In the genomic region with DNA sequence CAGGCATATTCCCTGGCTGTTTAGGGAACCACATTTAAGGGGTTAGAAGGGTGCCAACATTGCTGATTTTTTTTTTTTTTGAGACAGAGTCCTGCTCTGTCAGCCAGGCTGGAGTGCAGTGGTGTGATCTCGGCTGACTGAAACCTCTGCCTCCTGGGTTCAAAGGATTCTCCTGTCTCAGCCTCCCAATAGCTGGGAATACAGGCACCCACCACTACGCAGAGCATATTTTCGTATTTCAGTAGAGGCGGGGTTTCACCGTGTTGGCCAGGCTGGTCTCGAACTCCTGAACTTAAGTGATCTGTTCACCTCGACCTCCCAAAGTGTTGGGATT, we compare ENCODE assay signal across 2 cellular contexts.
TF ChIP-seq lines count a peak whose summit lies in the region.

No MANE protein-coding gene starts in this region.

TF ChIP-seq in GM23338, 12 proteins besides CTCF, POLR2A, EP300 and RAD21 (continues in another document):
- no peak for TF ChIP-seq ZNF331 (CRISPR knock-in tag; IDR thresholded peaks at IDR 0.05; ENCODE audit: low read depth)
- TF ChIP-seq STAT1 (IDR thresholded peaks at IDR 0.05; ENCODE audit: unreplicated experiment) = no peak
- TF ChIP-seq ETS1 (IDR thresholded peaks at IDR 0.05) = no peak
- no peak for TF ChIP-seq POLR2AphosphoS5 (IDR thresholded peaks at IDR 0.05; ENCODE audit: low read depth)
- no peak for TF ChIP-seq EZH2phosphoT487 (IDR thresholded peaks at IDR 0.05; ENCODE audit: unreplicated experiment)
- no peak for TF ChIP-seq JUNB (IDR thresholded peaks at IDR 0.05; ENCODE audit: unreplicated experiment)
- TF ChIP-seq, protein P1, sequence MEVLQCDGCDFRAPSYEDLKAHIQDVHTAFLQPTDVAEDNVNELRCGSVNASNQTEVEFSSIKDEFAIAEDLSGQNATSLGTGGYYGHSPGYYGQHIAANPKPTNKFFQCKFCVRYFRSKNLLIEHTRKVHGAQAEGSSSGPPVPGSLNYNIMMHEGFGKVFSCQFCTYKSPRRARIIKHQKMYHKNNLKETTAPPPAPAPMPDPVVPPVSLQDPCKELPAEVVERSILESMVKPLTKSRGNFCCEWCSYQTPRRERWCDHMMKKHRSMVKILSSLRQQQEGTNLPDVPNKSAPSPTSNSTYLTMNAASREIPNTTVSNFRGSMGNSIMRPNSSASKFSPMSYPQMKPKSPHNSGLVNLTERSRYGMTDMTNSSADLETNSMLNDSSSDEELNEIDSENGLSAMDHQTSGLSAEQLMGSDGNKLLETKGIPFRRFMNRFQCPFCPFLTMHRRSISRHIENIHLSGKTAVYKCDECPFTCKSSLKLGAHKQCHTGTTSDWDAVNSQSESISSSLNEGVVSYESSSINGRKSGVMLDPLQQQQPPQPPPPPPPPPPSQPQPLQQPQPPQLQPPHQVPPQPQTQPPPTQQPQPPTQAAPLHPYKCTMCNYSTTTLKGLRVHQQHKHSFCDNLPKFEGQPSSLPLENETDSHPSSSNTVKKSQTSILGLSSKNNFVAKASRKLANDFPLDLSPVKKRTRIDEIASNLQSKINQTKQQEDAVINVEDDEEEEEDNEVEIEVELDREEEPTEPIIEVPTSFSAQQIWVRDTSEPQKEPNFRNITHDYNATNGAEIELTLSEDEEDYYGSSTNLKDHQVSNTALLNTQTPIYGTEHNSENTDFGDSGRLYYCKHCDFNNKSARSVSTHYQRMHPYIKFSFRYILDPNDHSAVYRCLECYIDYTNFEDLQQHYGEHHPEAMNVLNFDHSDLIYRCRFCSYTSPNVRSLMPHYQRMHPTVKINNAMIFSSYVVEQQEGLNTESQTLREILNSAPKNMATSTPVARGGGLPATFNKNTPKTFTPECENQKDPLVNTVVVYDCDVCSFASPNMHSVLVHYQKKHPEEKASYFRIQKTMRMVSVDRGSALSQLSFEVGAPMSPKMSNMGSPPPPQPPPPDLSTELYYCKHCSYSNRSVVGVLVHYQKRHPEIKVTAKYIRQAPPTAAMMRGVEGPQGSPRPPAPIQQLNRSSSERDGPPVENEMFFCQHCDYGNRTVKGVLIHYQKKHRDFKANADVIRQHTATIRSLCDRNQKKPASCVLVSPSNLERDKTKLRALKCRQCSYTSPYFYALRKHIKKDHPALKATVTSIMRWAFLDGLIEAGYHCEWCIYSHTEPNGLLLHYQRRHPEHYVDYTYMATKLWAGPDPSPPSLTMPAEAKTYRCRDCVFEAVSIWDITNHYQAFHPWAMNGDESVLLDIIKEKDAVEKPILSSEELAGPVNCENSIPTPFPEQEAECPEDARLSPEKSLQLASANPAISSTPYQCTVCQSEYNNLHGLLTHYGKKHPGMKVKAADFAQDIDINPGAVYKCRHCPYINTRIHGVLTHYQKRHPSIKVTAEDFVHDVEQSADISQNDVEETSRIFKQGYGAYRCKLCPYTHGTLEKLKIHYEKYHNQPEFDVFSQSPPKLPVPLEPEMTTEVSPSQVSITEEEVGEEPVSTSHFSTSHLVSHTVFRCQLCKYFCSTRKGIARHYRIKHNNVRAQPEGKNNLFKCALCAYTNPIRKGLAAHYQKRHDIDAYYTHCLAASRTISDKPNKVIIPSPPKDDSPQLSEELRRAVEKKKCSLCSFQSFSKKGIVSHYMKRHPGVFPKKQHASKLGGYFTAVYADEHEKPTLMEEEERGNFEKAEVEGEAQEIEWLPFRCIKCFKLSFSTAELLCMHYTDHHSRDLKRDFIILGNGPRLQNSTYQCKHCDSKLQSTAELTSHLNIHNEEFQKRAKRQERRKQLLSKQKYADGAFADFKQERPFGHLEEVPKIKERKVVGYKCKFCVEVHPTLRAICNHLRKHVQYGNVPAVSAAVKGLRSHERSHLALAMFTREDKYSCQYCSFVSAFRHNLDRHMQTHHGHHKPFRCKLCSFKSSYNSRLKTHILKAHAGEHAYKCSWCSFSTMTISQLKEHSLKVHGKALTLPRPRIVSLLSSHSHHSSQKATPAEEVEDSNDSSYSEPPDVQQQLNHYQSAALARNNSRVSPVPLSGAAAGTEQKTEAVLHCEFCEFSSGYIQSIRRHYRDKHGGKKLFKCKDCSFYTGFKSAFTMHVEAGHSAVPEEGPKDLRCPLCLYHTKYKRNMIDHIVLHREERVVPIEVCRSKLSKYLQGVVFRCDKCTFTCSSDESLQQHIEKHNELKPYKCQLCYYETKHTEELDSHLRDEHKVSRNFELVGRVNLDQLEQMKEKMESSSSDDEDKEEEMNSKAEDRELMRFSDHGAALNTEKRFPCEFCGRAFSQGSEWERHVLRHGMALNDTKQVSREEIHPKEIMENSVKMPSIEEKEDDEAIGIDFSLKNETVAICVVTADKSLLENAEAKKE (CRISPR knock-in tag; IDR thresholded peaks at IDR 0.05) = no peak
- no peak for TF ChIP-seq EZH2 (IDR thresholded peaks at IDR 0.05; ENCODE audit: low read depth, unreplicated experiment)
- TF ChIP-seq CREB1 (CRISPR knock-in tag; IDR thresholded peaks at IDR 0.05; ENCODE audit: low read depth) = no peak
- TF ChIP-seq NANOG (IDR thresholded peaks at IDR 0.05; ENCODE audit: borderline replicate concordance) = no peak
- TF ChIP-seq ZNF114 (CRISPR knock-in tag; IDR thresholded peaks at IDR 0.05) = no peak

TF ChIP-seq in HepG2, 621 proteins besides CTCF, POLR2A, EP300 and RAD21:
- TF ChIP-seq, protein P2, sequence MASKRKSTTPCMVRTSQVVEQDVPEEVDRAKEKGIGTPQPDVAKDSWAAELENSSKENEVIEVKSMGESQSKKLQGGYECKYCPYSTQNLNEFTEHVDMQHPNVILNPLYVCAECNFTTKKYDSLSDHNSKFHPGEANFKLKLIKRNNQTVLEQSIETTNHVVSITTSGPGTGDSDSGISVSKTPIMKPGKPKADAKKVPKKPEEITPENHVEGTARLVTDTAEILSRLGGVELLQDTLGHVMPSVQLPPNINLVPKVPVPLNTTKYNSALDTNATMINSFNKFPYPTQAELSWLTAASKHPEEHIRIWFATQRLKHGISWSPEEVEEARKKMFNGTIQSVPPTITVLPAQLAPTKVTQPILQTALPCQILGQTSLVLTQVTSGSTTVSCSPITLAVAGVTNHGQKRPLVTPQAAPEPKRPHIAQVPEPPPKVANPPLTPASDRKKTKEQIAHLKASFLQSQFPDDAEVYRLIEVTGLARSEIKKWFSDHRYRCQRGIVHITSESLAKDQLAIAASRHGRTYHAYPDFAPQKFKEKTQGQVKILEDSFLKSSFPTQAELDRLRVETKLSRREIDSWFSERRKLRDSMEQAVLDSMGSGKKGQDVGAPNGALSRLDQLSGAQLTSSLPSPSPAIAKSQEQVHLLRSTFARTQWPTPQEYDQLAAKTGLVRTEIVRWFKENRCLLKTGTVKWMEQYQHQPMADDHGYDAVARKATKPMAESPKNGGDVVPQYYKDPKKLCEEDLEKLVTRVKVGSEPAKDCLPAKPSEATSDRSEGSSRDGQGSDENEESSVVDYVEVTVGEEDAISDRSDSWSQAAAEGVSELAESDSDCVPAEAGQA (IDR thresholded peaks at IDR 0.05; ENCODE audit: low read depth) = no peak
- TF ChIP-seq, protein P2 (CRISPR knock-in tag; IDR thresholded peaks at IDR 0.05; ENCODE audit: borderline replicate concordance) = no peak
- TF ChIP-seq ATF7-NPFF (CRISPR knock-in tag; IDR thresholded peaks at IDR 0.05; ENCODE audit: low read depth) (no peak), ZNF512 (CRISPR knock-in tag; IDR thresholded peaks at IDR 0.05) (no peak), NKX3-1 (CRISPR knock-in tag; IDR thresholded peaks at IDR 0.05) (no peak), KLF16 (CRISPR knock-in tag; IDR thresholded peaks at IDR 0.05) (no peak), ATF1 (CRISPR knock-in tag; IDR thresholded peaks at IDR 0.05) (no peak), ZNF724P (CRISPR knock-in tag; IDR thresholded peaks at IDR 0.05; ENCODE audit: borderline replicate concordance) (no peak), MATR3 (CRISPR knock-in tag; IDR thresholded peaks at IDR 0.05) (no peak), ZBTB34 (CRISPR knock-in tag; IDR thresholded peaks at IDR 0.05) (no peak), ZNF761 (CRISPR knock-in tag; conservative IDR thresholded peaks at IDR 0.05) (no peak), ATF7 (IDR thresholded peaks at IDR 0.05) (no peak), ATF7 (CRISPR knock-in tag; IDR thresholded peaks at IDR 0.05) (no peak)
- TF ChIP-seq, protein P3, sequence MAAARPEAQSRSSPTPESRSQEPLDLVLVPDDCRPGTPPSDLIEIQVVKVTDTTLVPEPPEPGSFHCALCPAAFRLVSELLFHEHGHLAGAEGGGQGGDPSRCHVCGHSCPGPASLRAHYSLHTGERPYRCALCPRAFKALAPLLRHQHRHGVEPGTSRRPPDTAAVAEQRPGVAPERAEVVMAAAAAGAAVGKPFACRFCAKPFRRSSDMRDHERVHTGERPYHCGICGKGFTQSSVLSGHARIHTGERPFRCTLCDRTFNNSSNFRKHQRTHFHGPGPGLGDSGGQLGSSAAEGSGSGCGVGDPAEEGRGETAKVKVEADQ (CRISPR knock-in tag; IDR thresholded peaks at IDR 0.05; ENCODE audit: borderline replicate concordance) = no peak
- TF ChIP-seq, protein P4, sequence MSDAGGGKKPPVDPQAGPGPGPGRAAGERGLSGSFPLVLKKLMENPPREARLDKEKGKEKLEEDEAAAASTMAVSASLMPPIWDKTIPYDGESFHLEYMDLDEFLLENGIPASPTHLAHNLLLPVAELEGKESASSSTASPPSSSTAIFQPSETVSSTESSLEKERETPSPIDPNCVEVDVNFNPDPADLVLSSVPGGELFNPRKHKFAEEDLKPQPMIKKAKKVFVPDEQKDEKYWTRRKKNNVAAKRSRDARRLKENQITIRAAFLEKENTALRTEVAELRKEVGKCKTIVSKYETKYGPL (CRISPR knock-in tag; IDR thresholded peaks at IDR 0.05) = no peak
TF ChIP-seq in HepG2: peak in this region for 0.
